8 cellular contexts compared by ENCODE assay signal in the genomic region with DNA sequence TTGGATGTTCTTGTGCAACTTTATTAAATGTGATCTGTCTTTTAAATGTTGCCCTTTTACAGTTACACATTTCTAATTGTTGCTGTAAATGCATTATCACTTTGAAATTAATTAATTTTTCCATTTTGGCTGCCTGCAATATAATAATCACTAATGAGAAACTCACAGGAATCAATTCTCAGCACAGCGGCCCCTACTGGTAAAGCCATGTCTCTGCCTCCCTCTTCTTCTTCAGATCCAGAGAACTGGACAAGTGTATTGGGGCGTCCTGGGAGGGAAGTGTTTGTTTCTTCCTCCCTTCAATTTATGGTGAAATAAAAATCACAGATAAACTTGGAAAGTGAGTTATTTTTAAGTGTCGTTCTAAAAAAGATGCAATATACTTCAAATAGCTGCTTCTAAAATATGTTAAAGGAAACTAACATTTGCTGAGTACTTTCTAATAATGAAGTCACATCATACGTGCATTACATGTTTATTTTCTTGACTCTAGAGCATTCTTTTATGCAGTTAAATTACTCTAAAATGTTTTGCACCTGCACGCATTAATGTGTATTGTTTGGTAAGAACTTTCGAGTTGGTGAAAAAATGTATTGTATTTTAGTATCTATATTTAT.
A peak's percentile ranks its signal among the peaks of the same experiment; 100 is the strongest.
DNase-seq lines count a peak whose midpoint lies in the region; ATAC-seq and TF ChIP-seq lines count a peak whose summit lies in the region.

No MANE protein-coding gene starts in this region.

- H3K4me3 ChIP-seq in Karpas-422 (ENCODE audit: low read length) (no peak overlapping the region), epithelial cell of esophagus (ENCODE audit: low read length) (no peak overlapping the region)

- no peaks in the 10 kb centered on the region for H4K20me1 ChIP-seq in Karpas-422 (ENCODE audit: insufficient read depth, low read depth, low read length)

- no peak overlapping the region for H3K27ac ChIP-seq in Karpas-422 (ENCODE audit: low read length)

- no peaks in the 10 kb centered on the region for H3K36me3 Mint-ChIP-seq in activated CD4-positive, alpha-beta T cell treated with anti-CD3 and anti-CD28 coated beads, Interleukin-2, amount 10 ng/mL, durations not matched to agents 24 days and 14 days (ENCODE audit: low read depth)

- H3K36me3 ChIP-seq in Karpas-422 (ENCODE audit: insufficient read depth, low read length): no peaks in the 10 kb centered on the region

- ATAC-seq in left colon: no peak

- no peak overlapping the region for H3K9ac ChIP-seq in Karpas-422 (ENCODE audit: low read length)

- TF ChIP-seq CTCF in epithelial cell of esophagus (IDR thresholded peaks at IDR 0.05; ENCODE audit: insufficient read depth, low read depth, low read length, missing control alignments): peak; percentile 84

- no peak overlapping the region for H3K4me3 Mint-ChIP-seq in activated CD4-positive, alpha-beta T cell treated with anti-CD3 and anti-CD28 coated beads, Interleukin-2, amount 10 ng/mL, durations not matched to agents 24 days and 14 days

- H3K9me3 ChIP-seq in Karpas-422 (ENCODE audit: low read length): no peaks in the 10 kb centered on the region

- intact Hi-C loops in activated CD4-positive, alpha-beta T cell treated with anti-CD3 and anti-CD28 coated beads, Interleukin-2, amount 10 ng/mL, durations not matched to agents 24 days and 14 days (cut with micrococcal nuclease): no loop called here
- intact Hi-C loops in left colon (cut with DNase I, micrococcal nuclease): no loop called here

- H3K27me3 ChIP-seq in Karpas-422 (ENCODE audit: low read length): no peaks in the 10 kb centered on the region

- no peak overlapping the region for H3K4me2 ChIP-seq in Karpas-422 (ENCODE audit: low read depth, low read length, poor library complexity, severe bottlenecking)

- no peak overlapping the region for H2AFZ ChIP-seq in Karpas-422 (ENCODE audit: low read length)

- H3K27me3 Mint-ChIP-seq in activated CD4-positive, alpha-beta T cell treated with anti-CD3 and anti-CD28 coated beads, Interleukin-2, amount 10 ng/mL, durations not matched to agents 24 days and 14 days: no peaks in the 10 kb centered on the region

- no peaks in the 10 kb centered on the region for H3K79me2 ChIP-seq in Karpas-422 (ENCODE audit: low read length)

- no peaks in the 10 kb centered on the region for H3K9me2 ChIP-seq in Karpas-422 (replicated peaks; ENCODE audit: insufficient read depth, low read length)

- no peak overlapping the region for H3K27ac Mint-ChIP-seq in activated CD4-positive, alpha-beta T cell treated with anti-CD3 and anti-CD28 coated beads, Interleukin-2, amount 10 ng/mL, durations not matched to agents 24 days and 14 days

- H3K4me1 Mint-ChIP-seq in activated CD4-positive, alpha-beta T cell treated with anti-CD3 and anti-CD28 coated beads, Interleukin-2, amount 10 ng/mL, durations not matched to agents 24 days and 14 days: no peaks in the 10 kb centered on the region

- DNase-seq in SIG-M5 treated with dmso at 0.1 percent for 504 hours (lab: John Stamatoyannopoulos, UW; ENCODE audit: unreplicated experiment): peak; percentile 9
- DNase-seq in SIG-M5 (lab: John Stamatoyannopoulos, UW): no peak
- DNase-seq in Karpas-422: peak; percentile 73
- DNase-seq in activated CD4-positive, alpha-beta T cell treated with anti-CD3 and anti-CD28 coated beads, Interleukin-2, amount 10 ng/mL, durations not matched to agents 24 days and 14 days: peak; percentile 69
- peak; percentile 35 for DNase-seq in epithelial cell of esophagus (ENCODE audit: low read depth)
- DNase-seq in pons (ENCODE audit: low spot score): peak; percentile 45
- no peak for DNase-seq in left colon
- no peak for DNase-seq in DMS79 treated with DMSO at 0.1 percent for 48 hours (lab: John Stamatoyannopoulos, UW)

- no peaks in the 10 kb centered on the region for H3K9me3 Mint-ChIP-seq in activated CD4-positive, alpha-beta T cell treated with anti-CD3 and anti-CD28 coated beads, Interleukin-2, amount 10 ng/mL, durations not matched to agents 24 days and 14 days

- H3K4me1 ChIP-seq in Karpas-422 (ENCODE audit: low read length): no peaks in the 10 kb centered on the region

Comparison
In these comparisons a context has a peak if more than half of its experiments do, and no peak if none do; other contexts are left out.
1. DNase-seq: peak in SIG-M5 treated with dmso at 0.1 percent for 504 hours (single experiment), Karpas-422 (single experiment), activated CD4-positive, alpha-beta T cell treated with anti-CD3 and anti-CD28 coated beads, Interleukin-2, amount 10 ng/mL, durations not matched to agents 24 days and 14 days (single experiment), epithelial cell of esophagus (single experiment) and pons (single experiment); none in SIG-M5 (single experiment), left colon (0 of 2) and DMS79 treated with DMSO at 0.1 percent for 48 hours (single experiment).